Comparison of ENCODE assay signal across 11 cellular contexts in the genomic region with DNA sequence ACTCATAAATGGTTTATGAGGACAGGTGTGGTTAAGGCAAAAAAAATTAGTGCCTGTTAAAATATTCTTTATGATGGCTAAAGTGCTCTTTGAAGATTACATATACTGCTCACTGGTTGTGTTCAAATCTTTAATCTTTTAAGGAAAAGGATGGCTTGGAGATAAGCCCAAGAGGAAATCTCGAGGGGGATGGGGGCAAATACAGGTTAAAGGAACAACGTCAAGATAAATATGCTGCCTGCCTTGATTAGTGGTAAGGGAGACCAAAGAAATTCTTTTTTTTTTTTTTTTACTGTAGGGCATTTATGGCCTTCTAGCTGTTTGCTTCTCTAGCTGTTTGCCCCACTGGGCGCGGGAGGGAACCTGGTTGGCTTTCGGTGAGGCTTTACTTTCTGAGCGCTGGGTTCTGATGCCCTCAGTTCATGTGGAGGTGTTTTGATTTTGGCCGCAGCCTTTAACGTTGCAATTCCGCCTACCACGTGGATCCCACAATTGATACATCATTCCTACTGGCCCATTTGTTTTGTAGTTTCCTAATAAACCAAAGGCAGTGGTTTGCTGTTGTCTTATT. TPM values are rescaled to one million over a fixed set of nuclear protein-coding genes. Genes with fewer than 3 reads are reported as not detected.
DNase-seq lines count a peak whose midpoint lies in the region; ATAC-seq and TF ChIP-seq lines count a peak whose summit lies in the region.
"Had no signal": no experiment of that assay in that cellular context is flagged by ENCODE, and none has a peak within 500 bp of the region (broad histone marks: within the 10 kb centered on the region; RNA-seq: fewer than 3 reads in every experiment).

No MANE protein-coding gene starts in this region.

- H3K4me3 Mint-ChIP-seq in CD8-positive, alpha-beta T cell: peak overlapping the region; percentile 29
- peak overlapping the region; percentile 61 to 77 (median 66) for H3K4me3 Mint-ChIP-seq in nephron

- intact Hi-C loops in CD8-positive, alpha-beta T cell (cut with DNase I, micrococcal nuclease): loop anchor here (5.0 to 10.0 kb wide), 4 partner anchors 117 to 1204 kb away; a partner anchor contains a TSS
- intact Hi-C loops in colonic mucosa (cut with DNase I) (loop anchor here (2.0 to 10.0 kb wide), 5 partner anchors 134 to 394 kb away; no protein-coding TSS in a partner anchor), posterior cingulate gyrus (cut with DNase I) (loop anchor here (5.0 kb wide), 2 partner anchors 172 to 247 kb away; no protein-coding TSS in a partner anchor)

- peak overlapping the region; percentile 70; the same call in 1 of the 2 replicates for H3K4me2 ChIP-seq in MM.1S (ENCODE audit: low read depth, low read length)

- peaks cover 80% of the 10 kb centered on the region for H4K20me1 ChIP-seq in MM.1S (ENCODE audit: insufficient read depth, low read length)

- peak overlapping the region; percentile 79 for H3K27ac Mint-ChIP-seq in CD8-positive, alpha-beta T cell
- H3K27ac Mint-ChIP-seq in nephron: peak overlapping the region; percentile 33 to 89 (median 80)

- POLR2A ChIA-PET in CD8-positive, alpha-beta T cell (lab: Charles Lee): interaction anchor here (1.8 to 4.2 kb wide), 2 partner anchors 10 to 11 kb away, joined by 4 to 25 read pairs; no protein-coding TSS in a partner anchor

- H3K36me3 ChIP-seq in CD8-positive, alpha-beta T cell (ENCODE audit: insufficient read depth, low read length): peaks cover 69% of the 10 kb centered on the region
- H3K36me3 ChIP-seq in MM.1S (replicated peaks; ENCODE audit: insufficient read depth, low read length) (peaks cover 51% of the 10 kb centered on the region), colonic mucosa (peaks cover 11% of the 10 kb centered on the region)

- H3K27ac ChIP-seq in CD8-positive, alpha-beta T cell (ENCODE audit: low read depth, low read length): no peak overlapping the region
- H3K27ac ChIP-seq in MM.1S (ENCODE audit: low read length) (peak overlapping the region; percentile 98; the same call in 1 of the 2 replicates), colonic mucosa (peak overlapping the region; percentile 56)
- H3K27ac ChIP-seq: C4-2B had no signal

- H3K36me3 Mint-ChIP-seq in CD8-positive, alpha-beta T cell: peaks cover 84% of the 10 kb centered on the region
- H3K36me3 Mint-ChIP-seq in nephron (ENCODE audit: low read depth): peaks cover 73% of the 10 kb centered on the region

- peaks cover 99% of the 10 kb centered on the region for H3K79me2 ChIP-seq in MM.1S (ENCODE audit: low read length)

- no peaks in the 10 kb centered on the region for H3K27me3 ChIP-seq in CD8-positive, alpha-beta T cell (ENCODE audit: insufficient read depth, low read length)
- H3K27me3 ChIP-seq in MM.1S (replicated peaks; ENCODE audit: insufficient read depth, low read length) (no peaks in the 10 kb centered on the region), colonic mucosa (no peaks in the 10 kb centered on the region)

- no peak overlapping the region for H2AFZ ChIP-seq in MM.1S (ENCODE audit: low read length)

- DNase-seq in CD8-positive, alpha-beta T cell: no peak
- DNase-seq in MM.1S (no peak), colonic mucosa (peak; percentile 86), NCI-H524 treated with DMSO at 0.1 percent for 48 hours (lab: John Stamatoyannopoulos, UW) (no peak), COLO668 (lab: John Stamatoyannopoulos, UW; ENCODE audit: unreplicated experiment) (no peak), posterior cingulate gyrus (no peak)
- DNase-seq: NCI-H146, NCI-H526 treated with DMSO at 0.1 percent for 48 hours had no signal

- H3F3A ChIP-seq in MM.1S (ENCODE audit: insufficient read depth, low read length): peaks cover 81% of the 10 kb centered on the region

- no peaks in the 10 kb centered on the region for H3K9me3 ChIP-seq in CD8-positive, alpha-beta T cell (ENCODE audit: low read length)
- H3K9me3 ChIP-seq in MM.1S (replicated peaks; ENCODE audit: insufficient read depth, low read length) (no peaks in the 10 kb centered on the region), colonic mucosa (no peaks in the 10 kb centered on the region)

- H3K9ac ChIP-seq in MM.1S (ENCODE audit: low read length) (no peak overlapping the region; the same call in 1 of the 2 replicates), colonic mucosa (ENCODE audit: low read depth in 2 of 2, low read length in 2 of 2) (peak overlapping the region in 1 of 2 donors; percentile 99)

- no peaks in the 10 kb centered on the region for H3K9me2 ChIP-seq in MM.1S (replicated peaks; ENCODE audit: insufficient read depth, low read length)

- TF ChIP-seq CTCF in CD8-positive, alpha-beta T cell (IDR thresholded peaks at IDR 0.05): no peak
- TF ChIP-seq CTCF in MM.1S (IDR thresholded peaks at IDR 0.05; ENCODE audit: low read length): no peak
- no peak for TF ChIP-seq CTCF in colonic mucosa (IDR thresholded peaks at IDR 0.05)
- no peak for TF ChIP-seq CTCF in nephron (IDR thresholded peaks at IDR 0.05; ENCODE audit: unreplicated experiment in 3 of 3)

- H3K27me3 Mint-ChIP-seq in CD8-positive, alpha-beta T cell (ENCODE audit: low read depth): no peaks in the 10 kb centered on the region
- no peaks in the 10 kb centered on the region for H3K27me3 Mint-ChIP-seq in nephron (ENCODE audit: low read depth)

- no peaks in the 10 kb centered on the region for H3K9me3 Mint-ChIP-seq in CD8-positive, alpha-beta T cell
- no peaks in the 10 kb centered on the region for H3K9me3 Mint-ChIP-seq in nephron

- H3K4me3 ChIP-seq in CD8-positive, alpha-beta T cell (ENCODE audit: low read depth, low read length): no peak overlapping the region
- no peak overlapping the region for H3K4me3 ChIP-seq in MM.1S (ENCODE audit: low read length)
- H3K4me3 ChIP-seq in colonic mucosa: no peak overlapping the region

- no peak for ATAC-seq in CD8-positive, alpha-beta T cell
- ATAC-seq in HG03571 (IDR thresholded peaks at IDR 0.05; ENCODE audit: unreplicated experiment): no peak

- CTCF ChIA-PET in CD8-positive, alpha-beta T cell (lab: Charles Lee): interaction anchor here (0.8 to 14.0 kb wide), 12 partner anchors 8 to 392 kb away, joined by 3 to 260 read pairs (median 60); no protein-coding TSS in a partner anchor

- H3K4me1 ChIP-seq in CD8-positive, alpha-beta T cell (ENCODE audit: insufficient read depth, low read length): peaks cover 60% of the 10 kb centered on the region
- H3K4me1 ChIP-seq in MM.1S (ENCODE audit: low read length) (peaks cover 35% of the 10 kb centered on the region), colonic mucosa (peaks cover 36% of the 10 kb centered on the region)

- H3K4me1 Mint-ChIP-seq in CD8-positive, alpha-beta T cell (ENCODE audit: low read depth): peaks cover 80% of the 10 kb centered on the region
- peaks cover 65% of the 10 kb centered on the region for H3K4me1 Mint-ChIP-seq in nephron

RNA-seq across cellular contexts. Expression of a gene that starts 5.6 kb away (rescaled TPM):
- 100 to 1,000 TPM; 155 TPM for total RNA-seq in CD8-positive, alpha-beta T cell
- total RNA-seq in colonic mucosa: 100 to 1,000 TPM; 180 to 217 TPM

RNA-seq across cellular contexts. Expression of a gene that starts 41.8 kb away (rescaled TPM):
- 10 to 100 TPM; 14.0 to 15.8 TPM for total RNA-seq in CD8-positive, alpha-beta T cell
- 10 to 100 TPM; 14.1 to 17.7 TPM for total RNA-seq in colonic mucosa
